15 cellular contexts compared by ENCODE assay signal in genomic region chr14:68666206-68666730, GRCh38.
DNase-seq lines count a peak whose midpoint lies in the region; ATAC-seq, FAIRE-seq and TF ChIP-seq lines count a peak whose summit lies in the region.
"Had no signal": no experiment of that assay in that cellular context is flagged by ENCODE, and none has a peak within 500 bp of the region (broad histone marks: within the 10 kb centered on the region; RNA-seq: fewer than 3 reads in every experiment).

No MANE protein-coding gene starts in this region.

- no peak overlapping the region for H3K4me3 ChIP-seq in astrocyte (ENCODE audit: insufficient read depth, low read depth, low read length)
- no peak overlapping the region for H3K4me3 ChIP-seq in left lung
- H3K4me3 ChIP-seq in smooth muscle cell = no peak overlapping the region
- no peak overlapping the region for H3K4me3 ChIP-seq in foreskin fibroblast (ENCODE audit: low read depth in 1 of 2, low read length in 2 of 2)
- H3K4me3 ChIP-seq: lung had no signal

- H3K9me3 ChIP-seq in astrocyte (ENCODE audit: insufficient read depth, low read depth, low read length) = no peaks in the 10 kb centered on the region
- no peaks in the 10 kb centered on the region for H3K9me3 ChIP-seq in left lung
- no peaks in the 10 kb centered on the region for H3K9me3 ChIP-seq in smooth muscle cell (replicated peaks; ENCODE audit: low read depth)

- FAIRE-seq in GM12891 (lab: Jason Lieb, UNC) (no peak), astrocyte (lab: Jason Lieb, UNC) (no peak)
- FAIRE-seq: frontal cortex had no signal

- H4K20me1 ChIP-seq in astrocyte (ENCODE audit: insufficient read depth, low read length) (no peaks in the 10 kb centered on the region), smooth muscle cell (ENCODE audit: low read depth) (no peaks in the 10 kb centered on the region)

- no peaks in the 10 kb centered on the region for H3K36me3 ChIP-seq in astrocyte (ENCODE audit: insufficient read depth, low read length)
- no peaks in the 10 kb centered on the region for H3K36me3 ChIP-seq in left lung
- no peaks in the 10 kb centered on the region for H3K36me3 ChIP-seq in smooth muscle cell (ENCODE audit: low read depth)

- H3K9ac ChIP-seq in astrocyte (ENCODE audit: low read length) (no peak overlapping the region), smooth muscle cell (ENCODE audit: low read depth) (no peak overlapping the region)

- ATAC-seq in left lung = no peak
- ATAC-seq: activated CD4-positive, CD25-positive, alpha-beta regulatory T cell treated with anti-CD3 and anti-CD28 coated beads, Interleukin-2, amount 50 U/mL, for 24 hours; activated T-cell treated with anti-CD3 and anti-CD28 coated beads, Interleukin-2, amount 50 U/mL, for 72 hours had no signal

- H3K4me2 ChIP-seq in astrocyte (ENCODE audit: low read length) = no peak overlapping the region
- H3K4me2 ChIP-seq in smooth muscle cell = no peak overlapping the region

- H3K4me1 Mint-ChIP-seq in astrocyte (ENCODE audit: low read depth, unreplicated experiment) = peaks cover 28% of the 10 kb centered on the region

- peaks cover 3% of the 10 kb centered on the region for H3K27me3 Mint-ChIP-seq in astrocyte (ENCODE audit: low read depth, unreplicated experiment)
- H3K27me3 Mint-ChIP-seq: CD4-positive, alpha-beta memory T cell had no signal

- no peaks in the 10 kb centered on the region for H3K79me2 ChIP-seq in astrocyte (ENCODE audit: insufficient read depth, low read length)
- no peaks in the 10 kb centered on the region for H3K79me2 ChIP-seq in smooth muscle cell (ENCODE audit: low read depth)

- no peak for TF ChIP-seq POLR2A in GM12891 (IDR thresholded peaks at IDR 0.05; ENCODE audit: low read depth, low read length)

- peaks cover 5% of the 10 kb centered on the region for H3K36me3 Mint-ChIP-seq in astrocyte (ENCODE audit: low read depth, unreplicated experiment)
- H3K36me3 Mint-ChIP-seq: CD4-positive, alpha-beta memory T cell had no signal

- no peak overlapping the region for H2AFZ ChIP-seq in astrocyte (ENCODE audit: low read depth, low read length)
- no peak overlapping the region for H2AFZ ChIP-seq in smooth muscle cell (ENCODE audit: low read depth)

- TF ChIP-seq CTCF in astrocyte (IDR thresholded peaks at IDR 0.05; ENCODE audit: insufficient read depth, low read depth, low read length) = no peak
- no peak for TF ChIP-seq CTCF in left lung (IDR thresholded peaks at IDR 0.05)
- no peak for TF ChIP-seq CTCF in smooth muscle cell (IDR thresholded peaks at IDR 0.05; ENCODE audit: borderline replicate concordance, insufficient read depth, poor library complexity, severe bottlenecking)
- TF ChIP-seq CTCF in foreskin fibroblast (IDR thresholded peaks at IDR 0.05; ENCODE audit: low read depth, low read length) = no peak

- H3K27me3 ChIP-seq in astrocyte (ENCODE audit: insufficient read depth, low read length) (no peaks in the 10 kb centered on the region), left lung (no peaks in the 10 kb centered on the region), smooth muscle cell (ENCODE audit: low read depth) (no peaks in the 10 kb centered on the region)

- H3K27ac ChIP-seq in astrocyte (ENCODE audit: low read depth, low read length) (no peak overlapping the region), left lung (peak overlapping the region; percentile 55 to 63), smooth muscle cell (ENCODE audit: low read depth) (peak overlapping the region; percentile 75)

- no peak overlapping the region for H3K27ac Mint-ChIP-seq in astrocyte (ENCODE audit: unreplicated experiment)
- H3K27ac Mint-ChIP-seq: activated T-cell treated with anti-CD3 and anti-CD28 coated beads, Interleukin-2, amount 50 U/mL, for 72 hours had no signal

- 72% methylated on average over 2 of the region's 2 CpGs for WGBS in smooth muscle cell (ENCODE audit: low lambda C conversion rate)

- H3F3A ChIP-seq in smooth muscle cell (ENCODE audit: low read depth) = peaks cover 10% of the 10 kb centered on the region

- intact Hi-C loops in left lung (cut with DNase I) = no loop called here

- H3K4me1 ChIP-seq in astrocyte (ENCODE audit: insufficient read depth, low read length) (peaks cover 41% of the 10 kb centered on the region), left lung (peaks cover 23 to 39% of the 10 kb centered on the region in 2 donors), smooth muscle cell (ENCODE audit: low read depth) (peaks cover 7% of the 10 kb centered on the region)

- DNase-seq in GM12891 (ENCODE audit: insufficient read length, low spot score) (no peak), astrocyte (ENCODE audit: low read depth) (no peak), left lung (no peak), smooth muscle cell (lab: John Stamatoyannopoulos, UW; ENCODE audit: unreplicated experiment) (no peak), HT-29 (ENCODE audit: low spot score) (no peak), epidermal melanocyte (ENCODE audit: insufficient read length, low spot score) (no peak), NCI-H748 (lab: John Stamatoyannopoulos, UW; ENCODE audit: unreplicated experiment) (no peak), foreskin fibroblast (no peak)
- DNase-seq: activated T-cell treated with anti-CD3 and anti-CD28 coated beads, Interleukin-2, amount 50 U/mL, for 72 hours; CD4-positive, alpha-beta memory T cell; NCI-H1092 treated with DMSO at 0.1 percent for 48 hours; SHP77 treated with DMSO at 0.1 percent for 48 hours had no signal

- peak overlapping the region; percentile 12 for H3K4me3 Mint-ChIP-seq in astrocyte (ENCODE audit: unreplicated experiment)
- H3K4me3 Mint-ChIP-seq: activated T-cell treated with anti-CD3 and anti-CD28 coated beads, Interleukin-2, amount 50 U/mL, for 72 hours had no signal

- no peaks in the 10 kb centered on the region for H3K9me3 Mint-ChIP-seq in astrocyte (ENCODE audit: unreplicated experiment)
- H3K9me3 Mint-ChIP-seq: CD4-positive, alpha-beta memory T cell had no signal

TF ChIP-seq in GM12891, 5 proteins besides CTCF, POLR2A, EP300 and RAD21:
- 0 out of 2 replicates have a peak, but pooled peaks have one; percentile 0 for TF ChIP-seq SPI1 (IDR thresholded peaks at IDR 0.05; ENCODE audit: low read depth, low read length)
- no peak for TF ChIP-seq TAF1 (IDR thresholded peaks at IDR 0.05; ENCODE audit: low read depth, low read length)
